In genomic region chr11:9571071-9571765, GRCh38 we compare ENCODE assay signal across 14 cellular contexts. TPM values are rescaled to one million over a fixed set of nuclear protein-coding genes. Genes with fewer than 3 reads are reported as not detected.
DNase-seq lines count a peak whose midpoint lies in the region; ATAC-seq and TF ChIP-seq lines count a peak whose summit lies in the region.
"Had no signal": no experiment of that assay in that cellular context is flagged by ENCODE, and none has a peak within 500 bp of the region (broad histone marks: within the 10 kb centered on the region; RNA-seq: fewer than 3 reads in every experiment).

No MANE protein-coding gene starts in this region.

- CTCF ChIA-PET in activated CD8-positive, alpha-beta memory T cell treated with anti-CD3 and anti-CD28 coated beads, Interleukin-2, amount 10 ng/mL, durations not matched to agents 7 days and 5 days (lab: Charles Lee): no interaction called here

- TF ChIP-seq CTCF in SU-DHL-6 (IDR thresholded peaks at IDR 0.05; ENCODE audit: insufficient read depth, low read length, poor library complexity, severe bottlenecking): no peak
- TF ChIP-seq CTCF in stomach (IDR thresholded peaks at IDR 0.05): no peak

- TF ChIP-seq EP300 in stomach (IDR thresholded peaks at IDR 0.05): no peak

- H3K4me2 ChIP-seq in SU-DHL-6 (ENCODE audit: low read depth, low read length, poor library complexity, severe bottlenecking): peak overlapping the region; percentile 64

- intact Hi-C loops in stomach (cut with DNase I; ENCODE audit: low total_unique reads): no loop called here

- no peak for TF ChIP-seq POLR2A in stomach (IDR thresholded peaks at IDR 0.05)

- H3K4me3 Mint-ChIP-seq in activated CD8-positive, alpha-beta memory T cell treated with anti-CD3 and anti-CD28 coated beads, Interleukin-2, amount 10 ng/mL, durations not matched to agents 7 days and 5 days: peak overlapping the region; percentile 89

- no peak for DNase-seq in activated CD8-positive, alpha-beta memory T cell treated with anti-CD3 and anti-CD28 coated beads, Interleukin-2, amount 10 ng/mL, durations not matched to agents 7 days and 5 days
- DNase-seq in activated CD8-positive, alpha-beta memory T cell treated with anti-CD3 and anti-CD28 coated beads for 24 hours: no peak
- peak; percentile 18 for DNase-seq in left kidney (ENCODE audit: low read depth, low spot score)
- no peak for DNase-seq in stomach
- no peak for DNase-seq in NCI-H146 treated with DMSO at 0.1 percent for 48 hours (lab: John Stamatoyannopoulos, UW; ENCODE audit: unreplicated experiment)
- no peak for DNase-seq in NCI-H2171 (lab: John Stamatoyannopoulos, UW)
- DNase-seq: activated T-cell treated with anti-CD3 and anti-CD28 coated beads, Interleukin-2, amount 50 U/mL, for 24 hours; NCI-H1105; NK-92 treated with Interleukin-12 subunit alpha and Interleukin-12 subunit beta, amount 100 ng/mL, for 24 hours; pancreas; stimulated activated CD4-positive, alpha-beta T cell treated with anti-CD3 and anti-CD28 coated beads, Interleukin-2, amount 100 ng/mL, for 48 hours had no signal

- H4K20me1 ChIP-seq in SU-DHL-6 (ENCODE audit: low read depth, low read length): no peaks in the 10 kb centered on the region

- peaks cover 19% of the 10 kb centered on the region for H3K36me3 Mint-ChIP-seq in activated CD8-positive, alpha-beta memory T cell treated with anti-CD3 and anti-CD28 coated beads, Interleukin-2, amount 10 ng/mL, durations not matched to agents 7 days and 5 days

- H3K9me3 ChIP-seq in SU-DHL-6 (ENCODE audit: insufficient read depth, low read length): no peaks in the 10 kb centered on the region
- no peaks in the 10 kb centered on the region for H3K9me3 ChIP-seq in stomach
- H3K9me3 ChIP-seq: pancreas had no signal

- H3K9me3 Mint-ChIP-seq in activated CD8-positive, alpha-beta memory T cell treated with anti-CD3 and anti-CD28 coated beads, Interleukin-2, amount 10 ng/mL, durations not matched to agents 7 days and 5 days (ENCODE audit: low read depth): no peaks in the 10 kb centered on the region
- H3K9me3 Mint-ChIP-seq: activated T-cell treated with anti-CD3 and anti-CD28 coated beads, Interleukin-2, amount 50 U/mL, for 24 hours; T-helper 1 cell treated with Interleukin-12 subunit alpha and Interleukin-12 subunit beta and Interleukin-4 antibody, amounts not matched to agents 30 μg/mL and 1 μg/mL, for 36 hours had no signal

- 70 to 77% (median 71%) methylated on average over 8 of the region's 8 CpGs for WGBS in stomach, 5 donors

- H3K4me3 ChIP-seq in SU-DHL-6 (ENCODE audit: insufficient read depth, low read length, poor library complexity, severe bottlenecking) (peak overlapping the region; percentile 67), stomach (no peak overlapping the region)
- H3K4me3 ChIP-seq: pancreas had no signal

- peaks cover 8% of the 10 kb centered on the region for H3K27me3 Mint-ChIP-seq in activated CD8-positive, alpha-beta memory T cell treated with anti-CD3 and anti-CD28 coated beads, Interleukin-2, amount 10 ng/mL, durations not matched to agents 7 days and 5 days

- peaks cover 28% of the 10 kb centered on the region for H3K4me1 Mint-ChIP-seq in activated CD8-positive, alpha-beta memory T cell treated with anti-CD3 and anti-CD28 coated beads, Interleukin-2, amount 10 ng/mL, durations not matched to agents 7 days and 5 days

- H2AFZ ChIP-seq in SU-DHL-6 (ENCODE audit: low read depth, low read length, severe bottlenecking): peak overlapping the region; percentile 31

- H3K27ac Mint-ChIP-seq in activated CD8-positive, alpha-beta memory T cell treated with anti-CD3 and anti-CD28 coated beads, Interleukin-2, amount 10 ng/mL, durations not matched to agents 7 days and 5 days: no peak overlapping the region

- H3K36me3 ChIP-seq in SU-DHL-6 (ENCODE audit: low read length) (peaks cover 20% of the 10 kb centered on the region), stomach (no peaks in the 10 kb centered on the region)
- H3K36me3 ChIP-seq: pancreas had no signal

- peaks cover 33% of the 10 kb centered on the region for H3K79me2 ChIP-seq in SU-DHL-6 (ENCODE audit: insufficient read depth, low read length)

- H3K9ac ChIP-seq in SU-DHL-6 (ENCODE audit: low read length): peak overlapping the region; percentile 99

- peaks cover 60% of the 10 kb centered on the region for H3F3A ChIP-seq in SU-DHL-6 (ENCODE audit: insufficient read depth)

- H3K27ac ChIP-seq in SU-DHL-6 (ENCODE audit: low read depth, low read length): peak overlapping the region; percentile 85
- peak overlapping the region; percentile 3 to 99 (median 91) for H3K27ac ChIP-seq in stomach

- H3K4me1 ChIP-seq in stomach: peaks cover 29 to 74% (median 51%) of the 10 kb centered on the region in 4 donors

- H3K27me3 ChIP-seq in SU-DHL-6 (ENCODE audit: low read length) (no peaks in the 10 kb centered on the region), stomach (no peaks in the 10 kb centered on the region)
- H3K27me3 ChIP-seq: pancreas had no signal

- ATAC-seq in activated CD8-positive, alpha-beta memory T cell treated with anti-CD3 and anti-CD28 coated beads, Interleukin-2, amount 10 ng/mL, durations not matched to agents 7 days and 5 days: no peak
- ATAC-seq in HG03460 (IDR thresholded peaks at IDR 0.05; ENCODE audit: unreplicated experiment): no peak
- ATAC-seq: pancreas had no signal

- no peaks in the 10 kb centered on the region for H3K9me2 ChIP-seq in SU-DHL-6 (replicated peaks; ENCODE audit: insufficient read depth, low read length)

RNA-seq across cellular contexts. Expression of gene WEE1, which starts 2.3 kb away (rescaled TPM):
- total RNA-seq in activated CD8-positive, alpha-beta memory T cell treated with anti-CD3 and anti-CD28 coated beads, Interleukin-2, amount 10 ng/mL, durations not matched to agents 7 days and 5 days: 10 to 100 TPM; 76.8 to 83.3 TPM
- total RNA-seq in stomach: 10 to 100 TPM; 11.7 to 79.1 (median 29.6) TPM
- 10 to 100 TPM in 2 of 3 donors, 1 to 10 TPM in 1; 5.0 to 29.8 (median 12.9) TPM for polyA plus RNA-seq in stomach
